9 cellular contexts compared by ENCODE assay signal in genomic region chr5:178204205-178205009, GRCh38. TPM values are rescaled to one million over a fixed set of nuclear protein-coding genes. Genes with fewer than 3 reads are reported as not detected.
DNase-seq lines count a peak whose midpoint lies in the region; ATAC-seq, FAIRE-seq and TF ChIP-seq lines count a peak whose summit lies in the region.
"Had no signal": no experiment of that assay in that cellular context is flagged by ENCODE, and none has a peak within 500 bp of the region (broad histone marks: within the 10 kb centered on the region; RNA-seq: fewer than 3 reads in every experiment).

Gene HNRNPAB (plus strand): TSS chr5:178204533. CDS start chr5:178204838, 305 bp downstream.

- H3K9ac ChIP-seq in keratinocyte (ENCODE audit: control insufficient read depth, extremely low read depth, insufficient read depth, low read length) = peak within 1 kb of the TSS; percentile 84

- peaks cover 18 to 30% of the 10 kb centered on the region in 2 experiments for H3K36me3 ChIP-seq in keratinocyte (ENCODE audit: control insufficient read depth in 2 of 2, extremely low read depth in 1 of 2, insufficient read depth in 2 of 2, low read length in 2 of 2)

- peaks cover 11% of the 10 kb centered on the region for H3K9me1 ChIP-seq in keratinocyte (ENCODE audit: control insufficient read depth, extremely low read depth, insufficient read depth, low read length)

- FAIRE-seq in keratinocyte (lab: Jason Lieb, UNC) = peak; percentile 9
- FAIRE-seq: TTC549 had no signal

- H3K4me2 ChIP-seq in keratinocyte (ENCODE audit: control insufficient read depth, extremely low read depth, insufficient read depth, low read depth, low read length) = peak within 1 kb of the TSS; percentile 95

- peaks cover 36% of the 10 kb centered on the region for H4K20me1 ChIP-seq in keratinocyte (ENCODE audit: control insufficient read depth, extremely low read depth, insufficient read depth, low read length)

- H3K27ac ChIP-seq in keratinocyte (ENCODE audit: control insufficient read depth, insufficient read depth, low read length) = peak within 1 kb of the TSS; percentile 67

- no peaks in the 10 kb centered on the region for H3K27me3 ChIP-seq in keratinocyte (ENCODE audit: control insufficient read depth, extremely low read depth, insufficient read depth, low read length)

- H3K4me3 ChIP-seq in AG09309 (ENCODE audit: control insufficient read depth, low read depth, low read length) (peak within 1 kb of the TSS; percentile 75), keratinocyte (ENCODE audit: control insufficient read depth in 2 of 3, extremely low read depth in 1 of 3, insufficient read depth in 2 of 3, low read depth in 1 of 3, low read length in 3 of 3) (peak within 1 kb of the TSS; percentile 80 to 96 (median 85))

- H3K9me3 ChIP-seq in keratinocyte (ENCODE audit: control insufficient read depth, low read depth, low read length) = no peaks in the 10 kb centered on the region

- dilution Hi-C loops in keratinocyte (cut with MboI; ENCODE audit: extremely low pct_ligation_motif_present, low sequenced_read_pairs) = no loop called here

- peak within 1 kb of the TSS; percentile 58 for H2AFZ ChIP-seq in keratinocyte (ENCODE audit: control insufficient read depth, low read length)

- DNase-seq in AG09309 (ENCODE audit: low read depth) = peak; percentile 91
- DNase-seq in NCI-H446 (lab: John Stamatoyannopoulos, UW) = peak; percentile 91 to 96
- peak; percentile 96 for DNase-seq in cerebellar cortex (ENCODE audit: low spot score)
- peak; percentile 88 for DNase-seq in keratinocyte (ENCODE audit: low read depth, low spot score)
- peak; percentile 93 for DNase-seq in stimulated activated CD4-positive, alpha-beta T cell treated with anti-CD3 and anti-CD28 coated beads, Interleukin-15, amount 100 ng/mL, for 1 hour (ENCODE audit: low read depth in 1 of 2, low spot score in 1 of 2)

- peaks cover 31% of the 10 kb centered on the region for H3K4me1 ChIP-seq in keratinocyte (ENCODE audit: control insufficient read depth, extremely low read depth, insufficient read depth, low read length)

- ATAC-seq in GM19025 (IDR thresholded peaks at IDR 0.05; ENCODE audit: low read depth, unreplicated experiment) (peak; percentile 71), HG03342 (IDR thresholded peaks at IDR 0.05; ENCODE audit: unreplicated experiment) (peak; percentile 81)
- ATAC-seq in activated CD4-positive, CD25-positive, alpha-beta regulatory T cell treated with anti-CD3 and anti-CD28 coated beads, Interleukin-2, amount 50 U/mL, for 24 hours = peak; percentile 87 to 88

- H3K79me2 ChIP-seq in keratinocyte (ENCODE audit: control insufficient read depth, insufficient read depth, low read length) = peaks cover 45% of the 10 kb centered on the region

- TF ChIP-seq CTCF in AG09309 (IDR thresholded peaks at IDR 0.05; ENCODE audit: control insufficient read depth, insufficient read depth, low read depth, low read length, missing control alignments) (no peak), keratinocyte (optimal IDR thresholded peaks at IDR 0.05 in 1 of 3, IDR thresholded peaks at IDR 0.05 in 1 of 3, conservative IDR thresholded peaks at IDR 0.05 in 1 of 3; ENCODE audit: extremely low read depth in 1 of 3, insufficient read depth in 2 of 3, low read length in 3 of 3) (peak in 1 of 3 experiments; percentile 18)

RNA-seq across cellular contexts. Expression of gene HNRNPAB, which starts in this region (rescaled TPM):
- 102 to 161 TPM (median 146 TPM) in 3 replicates for polyA plus RNA-seq in keratinocyte
- 142 TPM for polyA plus RNA-seq in keratinocyte (2011; ENCODE audit: low read depth)
- 106 and 125 TPM in 2 replicates for polyA plus RNA-seq in keratinocyte (2011; cell fraction: cytosol; rRNA removed)
- polyA plus RNA-seq in keratinocyte (2011; cell fraction: nucleus; rRNA removed) = 105 and 124 TPM in 2 replicates
- polyA plus RNA-seq in keratinocyte (2012; ENCODE audit: low replicate concordance) = 98.8 and 167 TPM in 2 replicates
- 37.9 to 59.2 TPM (median 53.2 TPM) in 3 replicates for polyA minus RNA-seq in keratinocyte
- polyA minus RNA-seq in keratinocyte (2011; cell fraction: cytosol; rRNA and poly(A)+ RNA removed) = 85.0 TPM
- polyA minus RNA-seq in keratinocyte (2011; cell fraction: nucleus; rRNA and poly(A)+ RNA removed) = 24.6 and 33.4 TPM in 2 replicates

Comparison
In these comparisons a context has a peak if more than half of its experiments do, and no peak if none do; other contexts are left out.
1. Peak in every context shown above with its lines: DNase-seq, ATAC-seq, H3K4me3 ChIP-seq and H3K27ac ChIP-seq.